Comparison of ENCODE assay signal across 17 cellular contexts in genomic region chr4:151522790-151523332, GRCh38.
DNase-seq lines count a peak whose midpoint lies in the region; ATAC-seq, FAIRE-seq and TF ChIP-seq lines count a peak whose summit lies in the region.
"Had no signal": no experiment of that assay in that cellular context is flagged by ENCODE, and none has a peak within 500 bp of the region (broad histone marks: within the 10 kb centered on the region; RNA-seq: fewer than 3 reads in every experiment).

No MANE protein-coding gene starts in this region.

- no peaks in the 10 kb centered on the region for H3K9me2 ChIP-seq in GM23338 (ENCODE audit: insufficient read depth)

- peaks cover 42% of the 10 kb centered on the region for H3K4me1 ChIP-seq in GM23338 (ENCODE audit: insufficient read depth)
- no peaks in the 10 kb centered on the region for H3K4me1 ChIP-seq in endothelial cell of umbilical vein (ENCODE audit: control insufficient read depth, extremely low read depth, insufficient read depth, low read length)
- peaks cover 50% of the 10 kb centered on the region for H3K4me1 ChIP-seq in psoas muscle
- H3K4me1 ChIP-seq: Peyer's patch had no signal

- H3K27me3 ChIP-seq in GM23338 (ENCODE audit: insufficient read depth) (no peaks in the 10 kb centered on the region), endothelial cell of umbilical vein (ENCODE audit: control insufficient read depth in 2 of 2, insufficient read depth in 2 of 2, low read length in 2 of 2) (peaks cover 6 to 8% of the 10 kb centered on the region in 2 experiments), psoas muscle (ENCODE audit: insufficient read depth in 3 of 3, low read length in 2 of 3) (no peaks in the 10 kb centered on the region)
- H3K27me3 ChIP-seq: MG63, Peyer's patch had no signal

- H3K9me1 ChIP-seq in endothelial cell of umbilical vein (replicated peaks; ENCODE audit: control insufficient read depth, extremely low read depth, insufficient read depth, low read length) = no peaks in the 10 kb centered on the region

- no peak for ATAC-seq in GM23338
- ATAC-seq in psoas muscle = no peak
- ATAC-seq: HCT116 had no signal

- TF ChIP-seq CTCF in GM23338 (conservative IDR thresholded peaks at IDR 0.05; ENCODE audit: low read depth in 2 of 2) = no peak
- no peak for TF ChIP-seq CTCF in endothelial cell of umbilical vein (IDR thresholded peaks at IDR 0.05; ENCODE audit: extremely low read depth in 1 of 2, insufficient read depth in 1 of 2, low read depth in 1 of 2, low read length in 2 of 2)
- TF ChIP-seq CTCF in psoas muscle (IDR thresholded peaks at IDR 0.05) = no peak

- peak overlapping the region; percentile 43; the same call in 1 of the 2 replicates for H3K27ac Mint-ChIP-seq in GM23338

- H3K4me1 Mint-ChIP-seq in GM23338 = peaks cover 37% of the 10 kb centered on the region

- no peaks in the 10 kb centered on the region for H4K20me1 ChIP-seq in GM23338 (replicated peaks; ENCODE audit: insufficient read depth)
- H4K20me1 ChIP-seq in endothelial cell of umbilical vein (replicated peaks; ENCODE audit: control insufficient read depth, extremely low read depth, insufficient read depth, low read length) = no peaks in the 10 kb centered on the region

- no peak overlapping the region for H3K4me2 ChIP-seq in GM23338
- no peak overlapping the region for H3K4me2 ChIP-seq in endothelial cell of umbilical vein (ENCODE audit: insufficient read depth, low read length)

- H3K27ac ChIP-seq in GM23338 (ENCODE audit: low read depth) (no peak overlapping the region), endothelial cell of umbilical vein (ENCODE audit: insufficient read depth, low read depth, low read length) (no peak overlapping the region), psoas muscle (peak overlapping the region; percentile 13)
- H3K27ac ChIP-seq: Peyer's patch had no signal

- DNase-seq in GM23338 (ENCODE audit: low spot score) (no peak), SK-N-DZ (ENCODE audit: low spot score) (peak; percentile 45), endothelial cell of umbilical vein (ENCODE audit: low read depth, low spot score) (no peak), psoas muscle (no peak), GM12892 (ENCODE audit: insufficient read length) (no peak), NK-92 (lab: John Stamatoyannopoulos, UW; ENCODE audit: unreplicated experiment) (no peak)
- DNase-seq in activated T-cell treated with anti-CD3 and anti-CD28 coated beads, Interleukin-2, amount 50 U/mL, for 48 hours = no peak
- DNase-seq: Calu3, KG1, MG63, NCI-H1105 treated with DMSO at 0.1 percent for 48 hours, NCI-H2029, NCI-H2227 treated with DMSO at 0.1 percent for 48 hours, NCI-H526 treated with DMSO at 0.1 percent for 48 hours, Peyer's patch, SIG-M5 had no signal

- H3K9ac ChIP-seq in endothelial cell of umbilical vein (replicated peaks; ENCODE audit: extremely low read depth, insufficient read depth, low read length) = no peak overlapping the region

- H3K4me3 Mint-ChIP-seq in GM23338 = no peak overlapping the region

- H2AFZ ChIP-seq in GM23338 = no peak overlapping the region
- H2AFZ ChIP-seq in endothelial cell of umbilical vein (ENCODE audit: low read depth, low read length) = no peak overlapping the region

- BruUV-seq in endothelial cell of umbilical vein (replicated peaks; lab: Mats Ljungman, UMichigan) = no TSS peak

- H3K36me3 Mint-ChIP-seq in GM23338 (ENCODE audit: low read depth) = peaks cover 30% of the 10 kb centered on the region; the same call in 2 of the 3 replicates

- FAIRE-seq in endothelial cell of umbilical vein (lab: Jason Lieb, UNC) = peak; percentile 31
- no peak for FAIRE-seq in GM12892 (lab: Jason Lieb, UNC)

- CTCF ChIA-PET in endothelial cell of umbilical vein (lab: Charles Lee) = interaction anchor here (1.3 to 2.0 kb wide), 2 partner anchors 13 to 114 kb away, joined by 3 to 7 read pairs; partner anchors contain the start of gene FHIP1A

- peaks cover 17% of the 10 kb centered on the region for H3K9me3 Mint-ChIP-seq in GM23338

- peaks cover 64% of the 10 kb centered on the region for H3K79me2 ChIP-seq in GM23338 (replicated peaks; ENCODE audit: insufficient read depth)
- no peaks in the 10 kb centered on the region for H3K79me2 ChIP-seq in endothelial cell of umbilical vein (ENCODE audit: control insufficient read depth, insufficient read depth, low read length)

- H3K9me3 ChIP-seq in endothelial cell of umbilical vein (replicated peaks; ENCODE audit: control insufficient read depth, insufficient read depth, low read length) = no peaks in the 10 kb centered on the region
- no peaks in the 10 kb centered on the region for H3K9me3 ChIP-seq in psoas muscle
- H3K9me3 ChIP-seq: MG63, Peyer's patch had no signal

- WGBS in psoas muscle, 3 donors = 51 to 74% (median 52%) methylated on average over 2 of the region's 2 CpGs

- dilution Hi-C loops in endothelial cell of umbilical vein (cut with MboI; ENCODE audit: extremely low pct_ligation_motif_present, low sequenced_read_pairs) = no loop called here

- TF ChIP-seq POLR2A in endothelial cell of umbilical vein (IDR thresholded peaks at IDR 0.05; ENCODE audit: low read depth, low read length) (no peak), GM12892 (IDR thresholded peaks at IDR 0.05; ENCODE audit: low read depth, low read length) (no peak)

- no peaks in the 10 kb centered on the region for H3F3A ChIP-seq in GM23338 (replicated peaks; ENCODE audit: low read depth)

- intact Hi-C loops in endothelial cell of umbilical vein (cut with micrococcal nuclease) (no loop called here), psoas muscle (cut with DNase I) (loop anchor here in 1 of 2 donors (5.0 kb wide), 1 partner anchor 116 kb away; the partner anchor contains the start of gene FHIP1A)

- no peaks in the 10 kb centered on the region for H3K36me3 ChIP-seq in GM23338 (ENCODE audit: insufficient read depth)
- no peaks in the 10 kb centered on the region for H3K36me3 ChIP-seq in endothelial cell of umbilical vein (ENCODE audit: control insufficient read depth in 2 of 2, extremely low read depth in 1 of 2, insufficient read depth in 2 of 2, low read length in 2 of 2)
- no peaks in the 10 kb centered on the region for H3K36me3 ChIP-seq in psoas muscle (ENCODE audit: insufficient read depth in 1 of 2, low read depth in 1 of 2)
- H3K36me3 ChIP-seq: MG63, Peyer's patch had no signal

- no peak overlapping the region for H3K4me3 ChIP-seq in GM23338
- H3K4me3 ChIP-seq in endothelial cell of umbilical vein (replicated peaks in 1 of 3; ENCODE audit: insufficient read depth in 1 of 3, low read depth in 1 of 3, low read length in 3 of 3) = no peak overlapping the region
- no peak overlapping the region for H3K4me3 ChIP-seq in psoas muscle
- H3K4me3 ChIP-seq: MG63, Peyer's patch had no signal

- H3K27me3 Mint-ChIP-seq in GM23338 (ENCODE audit: insufficient read depth, low read depth, poor library complexity) = peaks cover 2% of the 10 kb centered on the region

- POLR2A ChIA-PET in endothelial cell of umbilical vein (lab: Charles Lee) = no interaction called here

TF ChIP-seq in GM23338, 12 proteins besides CTCF, POLR2A, EP300 and RAD21 (continues in another document):
- TF ChIP-seq STAT1 (IDR thresholded peaks at IDR 0.05; ENCODE audit: unreplicated experiment) (no peak), ZNF114 (CRISPR knock-in tag; IDR thresholded peaks at IDR 0.05) (no peak), NANOG (IDR thresholded peaks at IDR 0.05; ENCODE audit: borderline replicate concordance) (no peak)

TF ChIP-seq in endothelial cell of umbilical vein, 7 proteins besides CTCF, POLR2A, EP300 and RAD21:
- TF ChIP-seq JUN (IDR thresholded peaks at IDR 0.05; ENCODE audit: borderline replicate concordance, insufficient read depth, insufficient read length, low read depth) (no peak), GATA2 (IDR thresholded peaks at IDR 0.05; ENCODE audit: insufficient read depth, insufficient read length, low read depth, low read length) (no peak), POLR2AphosphoS5 (IDR thresholded peaks at IDR 0.05; ENCODE audit: insufficient read depth, low read depth, low read length) (no peak), FOS (IDR thresholded peaks at IDR 0.05; ENCODE audit: borderline replicate concordance, insufficient read depth, low read length) (no peak), MAX (IDR thresholded peaks at IDR 0.05; ENCODE audit: insufficient read depth, insufficient read length) (no peak), MYC (IDR thresholded peaks at IDR 0.05; ENCODE audit: low read depth, low read length) (no peak), EZH2 (IDR thresholded peaks at IDR 0.05; ENCODE audit: borderline replicate concordance, low read depth, low read length, severe bottlenecking) (no peak)
